Comparison of ENCODE assay signal across 1 cellular context in the genomic region with DNA sequence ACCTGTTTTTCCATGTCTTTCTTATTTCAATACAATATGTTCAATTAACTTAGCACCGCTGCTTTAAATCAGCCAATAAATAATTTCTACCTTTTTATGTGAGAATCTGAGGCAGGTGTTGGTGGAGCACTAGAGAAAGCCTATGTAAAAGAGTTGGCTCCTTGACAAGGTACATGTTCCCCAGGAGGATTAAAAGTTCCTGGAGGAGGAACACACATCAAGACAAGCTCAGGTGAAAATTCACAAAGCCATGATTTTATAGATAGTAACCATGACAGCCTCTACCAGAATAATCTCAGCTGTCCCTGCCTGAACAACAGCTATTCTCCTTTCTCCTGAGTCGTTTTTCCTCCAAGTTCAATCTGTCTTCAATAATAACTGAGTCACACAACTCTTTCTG.
TF ChIP-seq lines count a peak whose summit lies in the region.

No MANE protein-coding gene starts in this region.

TF ChIP-seq in IMR-90, 13 proteins besides CTCF, POLR2A, EP300 and RAD21:
- TF ChIP-seq SMC3 (IDR thresholded peaks at IDR 0.05; ENCODE audit: low read depth, low read length): no peak
- no peak for TF ChIP-seq MAFK (IDR thresholded peaks at IDR 0.05; ENCODE audit: low read depth, low read length)
- TF ChIP-seq MAZ (IDR thresholded peaks at IDR 0.05; ENCODE audit: borderline replicate concordance, low read depth, low read length): no peak
- TF ChIP-seq RFX5 (IDR thresholded peaks at IDR 0.05; ENCODE audit: low read depth, low read length): no peak
- no peak for TF ChIP-seq CHD1 (IDR thresholded peaks at IDR 0.05; ENCODE audit: low read depth, low read length)
- TF ChIP-seq CEBPB (IDR thresholded peaks at IDR 0.05; ENCODE audit: low read depth, low read length): no peak
- TF ChIP-seq, protein P1, sequence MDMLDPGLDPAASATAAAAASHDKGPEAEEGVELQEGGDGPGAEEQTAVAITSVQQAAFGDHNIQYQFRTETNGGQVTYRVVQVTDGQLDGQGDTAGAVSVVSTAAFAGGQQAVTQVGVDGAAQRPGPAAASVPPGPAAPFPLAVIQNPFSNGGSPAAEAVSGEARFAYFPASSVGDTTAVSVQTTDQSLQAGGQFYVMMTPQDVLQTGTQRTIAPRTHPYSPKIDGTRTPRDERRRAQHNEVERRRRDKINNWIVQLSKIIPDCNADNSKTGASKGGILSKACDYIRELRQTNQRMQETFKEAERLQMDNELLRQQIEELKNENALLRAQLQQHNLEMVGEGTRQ (IDR thresholded peaks at IDR 0.05; ENCODE audit: low read depth, low read length): no peak
- no peak for TF ChIP-seq BHLHE40 (IDR thresholded peaks at IDR 0.05; ENCODE audit: low read depth, low read length)
- TF ChIP-seq NFE2L2 (IDR thresholded peaks at IDR 0.05; ENCODE audit: low read depth, low read length): no peak
- TF ChIP-seq MXI1 (IDR thresholded peaks at IDR 0.05; ENCODE audit: borderline replicate concordance, low read depth, low read length): no peak
- TF ChIP-seq, protein P2, sequence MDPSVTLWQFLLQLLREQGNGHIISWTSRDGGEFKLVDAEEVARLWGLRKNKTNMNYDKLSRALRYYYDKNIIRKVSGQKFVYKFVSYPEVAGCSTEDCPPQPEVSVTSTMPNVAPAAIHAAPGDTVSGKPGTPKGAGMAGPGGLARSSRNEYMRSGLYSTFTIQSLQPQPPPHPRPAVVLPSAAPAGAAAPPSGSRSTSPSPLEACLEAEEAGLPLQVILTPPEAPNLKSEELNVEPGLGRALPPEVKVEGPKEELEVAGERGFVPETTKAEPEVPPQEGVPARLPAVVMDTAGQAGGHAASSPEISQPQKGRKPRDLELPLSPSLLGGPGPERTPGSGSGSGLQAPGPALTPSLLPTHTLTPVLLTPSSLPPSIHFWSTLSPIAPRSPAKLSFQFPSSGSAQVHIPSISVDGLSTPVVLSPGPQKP (IDR thresholded peaks at IDR 0.05; ENCODE audit: borderline replicate concordance, low read depth, low read length): no peak
- no peak for TF ChIP-seq FOS (IDR thresholded peaks at IDR 0.05; ENCODE audit: low read depth, low read length)
- no peak for TF ChIP-seq RCOR1 (IDR thresholded peaks at IDR 0.05; ENCODE audit: insufficient replicate concordance, low read length)
